ENCODE assay signal across 10 cellular contexts in genomic region chr12:24838531-24838950, GRCh38.
A peak's percentile ranks its signal among the peaks of the same experiment; 100 is the strongest.
DNase-seq lines count a peak whose midpoint lies in the region; ATAC-seq and TF ChIP-seq lines count a peak whose summit lies in the region.
"Had no signal": no experiment of that assay in that cellular context is flagged by ENCODE, and none has a peak within 500 bp of the region (broad histone marks: within the 10 kb centered on the region; RNA-seq: fewer than 3 reads in every experiment).

No MANE protein-coding gene starts in this region.

- H3K9me3 ChIP-seq in testis, result no peaks in the 10 kb centered on the region
- H3K9me3 ChIP-seq: A549 had no signal

- H3K27ac ChIP-seq in foreskin keratinocyte (no peak overlapping the region), testis (no peak overlapping the region)
- H3K27ac ChIP-seq: A549 had no signal

- CTCF ChIA-PET in activated CD4-positive, alpha-beta T cell treated with anti-CD3 and anti-CD28 coated beads for 36 hours (lab: Charles Lee), result interaction anchor here (0.5 to 2.9 kb wide), 12 partner anchors 12 to 237 kb away, joined by 3 to 8 read pairs (median 3); no protein-coding TSS in a partner anchor

- 47 to 50% methylated on average over 2 of the region's 2 CpGs for WGBS in testis, 2 donors

- peak; percentile 53 for DNase-seq in activated CD4-positive, alpha-beta T cell treated with anti-CD3 and anti-CD28 coated beads for 36 hours
- DNase-seq in activated CD4-positive, alpha-beta T cell treated with anti-CD3 and anti-CD28 coated beads, Interleukin-2, amount 50 U/mL, for 4 hours, result no peak
- DNase-seq in SIG-M5 (lab: John Stamatoyannopoulos, UW) (peak; percentile 75), foreskin keratinocyte (peak; percentile 39 to 46), testis (peak; percentile 53), HT-29 (ENCODE audit: low spot score) (no peak), islet precursor cell (no peak)
- DNase-seq: natural killer cell had no signal

- no peaks in the 10 kb centered on the region for H3K27me3 ChIP-seq in foreskin keratinocyte
- H3K27me3 ChIP-seq in testis, result no peaks in the 10 kb centered on the region

- no peaks in the 10 kb centered on the region for H3K4me1 ChIP-seq in foreskin keratinocyte
- no peaks in the 10 kb centered on the region for H3K4me1 ChIP-seq in testis
- H3K4me1 ChIP-seq: A549 had no signal

- no peak overlapping the region for H3K4me3 ChIP-seq in testis
- H3K4me3 ChIP-seq: A549 had no signal

- H3K27ac Mint-ChIP-seq in activated CD4-positive, alpha-beta T cell treated with anti-CD3 and anti-CD28 coated beads for 36 hours, result peak overlapping the region; percentile 87
- H3K27ac Mint-ChIP-seq: natural killer cell had no signal

- TF ChIP-seq CTCF in foreskin keratinocyte (conservative IDR thresholded peaks at IDR 0.05) (no peak), testis (IDR thresholded peaks at IDR 0.05) (no peak)

- no peak for TF ChIP-seq POLR2A in testis (IDR thresholded peaks at IDR 0.05)

- H3K27me3 Mint-ChIP-seq in activated CD4-positive, alpha-beta T cell treated with anti-CD3 and anti-CD28 coated beads for 36 hours, result peaks cover 10% of the 10 kb centered on the region

- no peaks in the 10 kb centered on the region for H3K9me3 Mint-ChIP-seq in activated CD4-positive, alpha-beta T cell treated with anti-CD3 and anti-CD28 coated beads for 36 hours (ENCODE audit: low read depth)
- H3K9me3 Mint-ChIP-seq: natural killer cell had no signal

- POLR2A ChIA-PET in activated CD4-positive, alpha-beta T cell treated with anti-CD3 and anti-CD28 coated beads for 36 hours (lab: Charles Lee), result interaction anchor here (0.8 to 1.8 kb wide), 3 partner anchors 81 to 213 kb away, joined by 3 to 7 read pairs (median 4); no protein-coding TSS in a partner anchor

- H3K36me3 Mint-ChIP-seq in activated CD4-positive, alpha-beta T cell treated with anti-CD3 and anti-CD28 coated beads for 36 hours (ENCODE audit: low read depth), result peaks cover 7% of the 10 kb centered on the region
- H3K36me3 Mint-ChIP-seq: natural killer cell had no signal

- peaks cover 51% of the 10 kb centered on the region for H3K4me1 Mint-ChIP-seq in activated CD4-positive, alpha-beta T cell treated with anti-CD3 and anti-CD28 coated beads for 36 hours

- ATAC-seq in activated CD4-positive, alpha-beta T cell treated with anti-CD3 and anti-CD28 coated beads for 36 hours, result peak; percentile 6
- ATAC-seq in HG02798 (IDR thresholded peaks at IDR 0.05; ENCODE audit: poor library complexity, unreplicated experiment) (peak; percentile 73), foreskin keratinocyte (no peak)
- ATAC-seq: A549 had no signal

- intact Hi-C loops in activated CD4-positive, alpha-beta T cell treated with anti-CD3 and anti-CD28 coated beads for 36 hours (cut with DNase I, micrococcal nuclease), result loop anchor here (2.0 to 10.0 kb wide), 7 partner anchors 44 to 1984 kb away; no protein-coding TSS in a partner anchor
- intact Hi-C loops in testis (cut with DNase I; ENCODE audit: low total_unique reads), result no loop called here

- no peaks in the 10 kb centered on the region for H3K36me3 ChIP-seq in testis (ENCODE audit: low read depth, missing control alignments)

- H3K4me3 Mint-ChIP-seq in activated CD4-positive, alpha-beta T cell treated with anti-CD3 and anti-CD28 coated beads for 36 hours, result peak overlapping the region; percentile 36
- H3K4me3 Mint-ChIP-seq: natural killer cell had no signal

Comparison
In these comparisons a context has a peak if more than half of its experiments do, and no peak if none do; other contexts are left out.
1. DNase-seq: peak in activated CD4-positive, alpha-beta T cell treated with anti-CD3 and anti-CD28 coated beads for 36 hours (single experiment), SIG-M5 (single experiment), foreskin keratinocyte (2 of 2) and testis (single experiment); none in activated CD4-positive, alpha-beta T cell treated with anti-CD3 and anti-CD28 coated beads, Interleukin-2, amount 50 U/mL, for 4 hours (0 of 2), HT-29 (single experiment) and islet precursor cell (single experiment).